8 cellular contexts compared by ENCODE assay signal in the genomic region with DNA sequence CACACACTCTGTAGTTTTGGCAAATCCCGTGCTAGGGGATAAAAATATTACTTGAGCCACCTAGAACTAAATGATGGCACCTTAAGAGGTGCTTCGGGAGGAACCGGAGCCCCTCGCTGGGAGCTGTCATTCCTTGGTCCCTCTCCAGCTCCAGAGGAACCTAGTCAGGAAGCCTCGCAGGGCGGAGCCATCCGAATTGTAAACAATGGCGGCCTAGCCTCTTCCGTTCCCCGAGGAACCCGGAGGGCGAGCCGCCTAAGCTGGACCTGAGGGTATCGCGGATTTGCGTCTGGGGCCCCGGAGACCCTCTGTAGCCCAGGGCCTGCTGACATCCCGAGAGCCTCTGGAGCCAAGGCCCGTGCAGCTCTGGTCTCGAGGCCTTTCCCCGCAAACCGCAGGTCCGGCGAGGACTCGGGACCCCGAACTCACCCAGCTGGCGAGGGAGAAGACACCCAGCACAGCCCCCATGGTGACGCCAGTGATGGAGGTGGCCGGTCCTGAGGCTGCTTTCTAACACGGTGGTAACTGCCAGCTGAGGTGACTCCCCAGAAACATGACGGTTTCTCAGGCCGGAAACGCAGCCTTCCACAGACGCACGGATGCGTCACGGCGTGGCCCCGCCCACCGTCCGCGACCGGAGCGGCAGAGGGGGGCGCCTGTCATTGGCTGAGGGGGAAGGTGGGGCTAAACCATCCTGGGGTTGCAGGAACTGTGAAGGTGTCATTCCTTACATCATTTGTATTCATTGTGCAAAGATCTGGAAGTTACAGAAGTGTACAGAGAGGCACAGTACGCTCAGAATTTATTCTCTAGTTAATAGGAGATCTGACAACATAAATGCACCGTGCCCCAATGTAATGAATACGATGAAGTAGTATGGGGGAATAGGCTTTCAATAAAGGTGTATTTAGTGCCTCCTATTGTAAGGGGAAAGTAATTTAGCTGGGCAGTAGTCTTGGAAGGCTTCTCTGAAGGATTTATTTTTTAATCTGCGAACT. TPM values are rescaled to one million over a fixed set of nuclear protein-coding genes. Genes with fewer than 3 reads are reported as not detected.
DNase-seq lines count a peak whose midpoint lies in the region; ATAC-seq lines count a peak whose summit lies in the region.

Gene SERINC3, minus strand, starts transcription at position 587 of the 998 bp plus-strand sequence. Its CDS starts 119 bp downstream, at position 468.

- H3K4me3 Mint-ChIP-seq in natural killer cell treated with Interleukin-12 subunit alpha and Interleukin-12 subunit beta and Interleukin-15 and Interleukin-18, amount 100 ng/mL, for 72 hours, result peak within 1 kb of the TSS; percentile 81

- no peaks in the 10 kb centered on the region for H3K36me3 Mint-ChIP-seq in natural killer cell treated with Interleukin-12 subunit alpha and Interleukin-12 subunit beta and Interleukin-15 and Interleukin-18, amount 100 ng/mL, for 72 hours

- peak within 1 kb of the TSS; percentile 97 for H3K4me3 ChIP-seq in H7 (ENCODE audit: insufficient read depth, low read depth, low read length)

- peak; percentile 98 for DNase-seq in ELR (ENCODE audit: low read depth)
- peak; percentile 96 for DNase-seq in H7
- peak; percentile 98 for DNase-seq in M059J (ENCODE audit: low read depth)
- DNase-seq in SHP77 (lab: John Stamatoyannopoulos, UW), result peak; percentile 85 to 93
- DNase-seq in activated effector memory CD4-positive, alpha-beta T cell treated with Interleukin-2 at 50 U/mL for 16 hours, result peak; percentile 93
- DNase-seq in fibroblast of peridontal ligament (ENCODE audit: extremely low read depth), result peak; percentile 89
- DNase-seq in natural killer cell treated with Interleukin-12 subunit alpha and Interleukin-12 subunit beta and Interleukin-15 and Interleukin-18, amount 100 ng/mL, for 72 hours (ENCODE audit: low spot score), result peak; percentile 98
- peak; percentile 98 for DNase-seq in stimulated activated naive CD8-positive, alpha-beta T cell treated with anti-CD3 and anti-CD28 coated beads, Interleukin-15, Interleukin-2, amounts not matched to agents 100 U/mL and 50 U/mL, for 24 hours

- H3K36me3 ChIP-seq in H7 (replicated peaks; ENCODE audit: control insufficient read depth, insufficient read depth, low read length), result no peaks in the 10 kb centered on the region

- peak within 1 kb of the TSS; percentile 74 to 85 for H3K27ac Mint-ChIP-seq in natural killer cell treated with Interleukin-12 subunit alpha and Interleukin-12 subunit beta and Interleukin-15 and Interleukin-18, amount 100 ng/mL, for 72 hours

- ATAC-seq in natural killer cell treated with Interleukin-12 subunit alpha and Interleukin-12 subunit beta and Interleukin-15 and Interleukin-18, amount 100 ng/mL, for 72 hours, result peak; percentile 100
- peak; percentile 99 for ATAC-seq in stimulated activated naive CD8-positive, alpha-beta T cell treated with anti-CD3 and anti-CD28 coated beads, Interleukin-15, Interleukin-2, amounts not matched to agents 100 U/mL and 50 U/mL, for 24 hours

- H3K27me3 ChIP-seq in H7 (ENCODE audit: control insufficient read depth, insufficient read depth, low read length), result no peaks in the 10 kb centered on the region

- H3K27me3 Mint-ChIP-seq in natural killer cell treated with Interleukin-12 subunit alpha and Interleukin-12 subunit beta and Interleukin-15 and Interleukin-18, amount 100 ng/mL, for 72 hours, result no peaks in the 10 kb centered on the region

- H3K4me1 Mint-ChIP-seq in natural killer cell treated with Interleukin-12 subunit alpha and Interleukin-12 subunit beta and Interleukin-15 and Interleukin-18, amount 100 ng/mL, for 72 hours (ENCODE audit: low read depth in 2 of 2), result peaks cover 25 to 46% of the 10 kb centered on the region in 2 donors

- no peaks in the 10 kb centered on the region for H3K9me3 Mint-ChIP-seq in natural killer cell treated with Interleukin-12 subunit alpha and Interleukin-12 subunit beta and Interleukin-15 and Interleukin-18, amount 100 ng/mL, for 72 hours

RNA-seq across cellular contexts. Expression of gene SERINC3, which starts in this region (rescaled TPM):
- 36.7 and 46.4 TPM in 2 replicates for total RNA-seq in H7 (2014; rRNA removed; shearing (Covaris generic))
- total RNA-seq in M059J (2014; rRNA removed; shearing (Covaris generic)), result 116 and 136 TPM in 2 replicates
- total RNA-seq in natural killer cell treated with Interleukin-12 subunit alpha and Interleukin-12 subunit beta and Interleukin-15 and Interleukin-18, amount 100 ng/mL, for 72 hours, result 10 to 100 TPM; 46.7 to 83.8 TPM

Comparison
In these comparisons a context has a peak if more than half of its experiments do, and no peak if none do; other contexts are left out.
1. Peak in every context shown above with its lines: DNase-seq, ATAC-seq and H3K4me3 ChIP-seq.